8 cellular contexts compared by ENCODE assay signal in genomic region chr3:189947948-189948723, GRCh38.
DNase-seq lines count a peak whose midpoint lies in the region; ATAC-seq, FAIRE-seq and TF ChIP-seq lines count a peak whose summit lies in the region.

No MANE protein-coding gene starts in this region.

- 42 to 44% methylated on average over 6 of the region's 6 CpGs for WGBS in aorta, 2 donors

- H3K4me2 ChIP-seq in neural cell (ENCODE audit: low read length) = no peak overlapping the region

- H2AFZ ChIP-seq in neural cell (ENCODE audit: low read depth, low read length) = no peak overlapping the region

- H3K4me1 ChIP-seq in aorta (ENCODE audit: control insufficient read depth in 1 of 2, insufficient read depth in 2 of 2, low read length in 2 of 2) = no peaks in the 10 kb centered on the region

- in situ Hi-C loops in astrocyte of the spinal cord (cut with HindIII; ENCODE audit: low sequenced_read_pairs) = no loop called here

- no peak overlapping the region for H3K4me3 ChIP-seq in GM06990 (replicated peaks; ENCODE audit: low read depth, low read length)
- H3K4me3 ChIP-seq in astrocyte of the spinal cord (ENCODE audit: low read depth, low read length) = no peak overlapping the region
- H3K4me3 ChIP-seq in neural cell (ENCODE audit: low read length) = no peak overlapping the region
- H3K4me3 ChIP-seq in aorta (ENCODE audit: low read length in 2 of 2) = no peak overlapping the region

- no peaks in the 10 kb centered on the region for H3K36me3 ChIP-seq in GM06990 (ENCODE audit: control insufficient read depth, insufficient read depth, low read length)
- H3K36me3 ChIP-seq in neural cell (ENCODE audit: insufficient read depth, low read length) = no peaks in the 10 kb centered on the region
- H3K36me3 ChIP-seq in aorta (ENCODE audit: control insufficient read depth in 1 of 2, insufficient read depth in 2 of 2, low read length in 1 of 2) = no peaks in the 10 kb centered on the region

- H3F3A ChIP-seq in neural cell (ENCODE audit: insufficient read depth, low read length, poor library complexity, severe bottlenecking) = no peaks in the 10 kb centered on the region

- H3K9me3 ChIP-seq in neural cell (ENCODE audit: low read length) = no peaks in the 10 kb centered on the region
- H3K9me3 ChIP-seq in aorta (ENCODE audit: control insufficient read depth, low read length) = no peaks in the 10 kb centered on the region

- ATAC-seq in aorta (ENCODE audit: low FRiP score) = no peak
- no peak for ATAC-seq in HG02588 (IDR thresholded peaks at IDR 0.05; ENCODE audit: unreplicated experiment)

- no peak for FAIRE-seq in urothelium cell line (lab: Jason Lieb, UNC)

- no peaks in the 10 kb centered on the region for H4K20me1 ChIP-seq in neural cell (ENCODE audit: insufficient read depth)

- TF ChIP-seq RAD21 in neural cell (conservative IDR thresholded peaks at IDR 0.05) = peak; percentile 81

- no peaks in the 10 kb centered on the region for H3K79me2 ChIP-seq in neural cell (replicated peaks; ENCODE audit: insufficient read depth, low read length)

- H3K27me3 ChIP-seq in GM06990 (replicated peaks; ENCODE audit: control insufficient read depth, insufficient read depth, low read length) (no peaks in the 10 kb centered on the region), neural cell (ENCODE audit: insufficient read depth, low read depth, low read length) (no peaks in the 10 kb centered on the region), aorta (ENCODE audit: control insufficient read depth in 1 of 2, insufficient read depth in 2 of 2, low read length in 1 of 2) (no peaks in the 10 kb centered on the region)

- DNase-seq in GM06990 (ENCODE audit: extremely low read depth, insufficient read length) (peak; percentile 50), NCI-H146 treated with DMSO at 0.1 percent for 48 hours (lab: John Stamatoyannopoulos, UW; ENCODE audit: unreplicated experiment) (peak; percentile 82), astrocyte of the spinal cord (ENCODE audit: low read depth, low spot score) (peak; percentile 50), aorta (no peak), urothelium cell line (ENCODE audit: low spot score) (no peak)

- no peak overlapping the region for H3K9ac ChIP-seq in neural cell (ENCODE audit: low read length)

- no peak overlapping the region for H3K27ac ChIP-seq in 22Rv1
- no peak overlapping the region for H3K27ac ChIP-seq in neural cell (ENCODE audit: low read length)
- H3K27ac ChIP-seq in aorta (ENCODE audit: low read depth in 1 of 2, low read length in 2 of 2) = no peak overlapping the region

- TF ChIP-seq CTCF in 22Rv1 (IDR thresholded peaks at IDR 0.05) (peak; percentile 80), GM06990 (IDR thresholded peaks at IDR 0.05; ENCODE audit: insufficient read depth, low read length, poor library complexity, severe bottlenecking) (peak; percentile 63), astrocyte of the spinal cord (IDR thresholded peaks at IDR 0.05; ENCODE audit: low read depth, low read length) (peak; percentile 59), neural cell (IDR thresholded peaks at IDR 0.05; ENCODE audit: poor library complexity, severe bottlenecking) (peak; percentile 78)

- TF ChIP-seq EP300 in neural cell (conservative IDR thresholded peaks at IDR 0.05; ENCODE audit: poor library complexity, severe bottlenecking) = no peak

- no peaks in the 10 kb centered on the region for H3K9me2 ChIP-seq in neural cell (ENCODE audit: insufficient read depth, low read length)

- intact Hi-C loops in aorta (cut with DNase I) = loop anchor here in 1 of 2 donors (5.0 kb wide), 1 partner anchor 676 kb away; no protein-coding TSS in a partner anchor

TF ChIP-seq in neural cell, 6 proteins besides CTCF, POLR2A, EP300 and RAD21:
- TF ChIP-seq SMC3 (conservative IDR thresholded peaks at IDR 0.05; ENCODE audit: poor library complexity) (peak; percentile 87), EZH2 (IDR thresholded peaks at IDR 0.05; ENCODE audit: borderline replicate concordance, insufficient read depth, low read length, poor library complexity, severe bottlenecking) (no peak)

Comparison
In these comparisons a context has a peak if more than half of its experiments do, and no peak if none do; other contexts are left out.
1. DNase-seq: peak in GM06990 (single experiment), NCI-H146 treated with DMSO at 0.1 percent for 48 hours (single experiment) and astrocyte of the spinal cord (single experiment); none in aorta (0 of 2) and urothelium cell line (single experiment).
2. Peak in every context shown above with its lines, with median percentiles within 50 percentile points of each other: CTCF ChIP-seq.